ENCODE assay signal across 19 cellular contexts in genomic region chr12:49955899-49956662, GRCh38. TPM values are rescaled to one million over a fixed set of nuclear protein-coding genes. Genes with fewer than 3 reads are reported as not detected.
DNase-seq lines count a peak whose midpoint lies in the region.
"Had no signal": no experiment of that assay in that cellular context is flagged by ENCODE, and none has a peak within 500 bp of the region (broad histone marks: within the 10 kb centered on the region; RNA-seq: fewer than 3 reads in every experiment).

No MANE protein-coding gene starts in this region.

- no peaks in the 10 kb centered on the region for H3K9me2 ChIP-seq in Karpas-422 (replicated peaks; ENCODE audit: insufficient read depth, low read length)

- no peaks in the 10 kb centered on the region for H3K9me3 ChIP-seq in Karpas-422 (ENCODE audit: low read length)

- intact Hi-C loops in posterior vena cava (cut with DNase I) = no loop called here

- H3K27me3 ChIP-seq in Karpas-422 (ENCODE audit: low read length) = no peaks in the 10 kb centered on the region

- peak overlapping the region; percentile 70 for H3K9ac ChIP-seq in Karpas-422 (ENCODE audit: low read length)

- H3K4me3 ChIP-seq in Karpas-422 (ENCODE audit: low read length) = peak overlapping the region; percentile 36; the same call in 1 of the 2 replicates
- H3K4me3 ChIP-seq: GM12878, K562 had no signal

- H3K4me2 ChIP-seq in Karpas-422 (ENCODE audit: low read depth, low read length, poor library complexity, severe bottlenecking) = peak overlapping the region; percentile 65

- H2AFZ ChIP-seq in Karpas-422 (ENCODE audit: low read length) = no peak overlapping the region

- H3K36me3 ChIP-seq in Karpas-422 (ENCODE audit: insufficient read depth, low read length) = no peaks in the 10 kb centered on the region; the same call in 1 of the 2 replicates

- no peaks in the 10 kb centered on the region for H3K79me2 ChIP-seq in Karpas-422 (ENCODE audit: low read length)

- DNase-seq in CD1c-positive myeloid dendritic cell (ENCODE audit: extremely low spot score) (peak; percentile 35), Karpas-422 (peak; percentile 75), UCSD-AML1 (lab: John Stamatoyannopoulos, UW; ENCODE audit: unreplicated experiment) (peak; percentile 36), posterior vena cava (ENCODE audit: low spot score) (peak; percentile 35), RPMI8226 (no peak), DMS 273 treated with DMSO at 0.1 percent for 48 hours (lab: John Stamatoyannopoulos, UW) (no peak)
- DNase-seq in activated CD8-positive, alpha-beta memory T cell treated with anti-CD3 and anti-CD28 coated beads for 24 hours = no peak
- DNase-seq: CD4-positive, alpha-beta memory T cell; DMS79 treated with DMSO at 0.1 percent for 48 hours; NCI-H1436; NCI-H2029; NCI-H774; SHP77; T-helper 17 cell had no signal

- H3K4me1 ChIP-seq in Karpas-422 (ENCODE audit: low read length) = peaks cover 100% of the 10 kb centered on the region

- peak overlapping the region; percentile 99 for H3K27ac ChIP-seq in Karpas-422 (ENCODE audit: low read length)

- H4K20me1 ChIP-seq in Karpas-422 (ENCODE audit: insufficient read depth, low read depth, low read length) = no peaks in the 10 kb centered on the region

RNA-seq across cellular contexts. Expression of gene AQP2, which starts 5.5 kb away (rescaled TPM):
- total RNA-seq in Karpas-422 (2014; rRNA removed; shearing (Covaris generic); ENCODE audit: low replicate concordance) = 0.07 and 0.63 TPM in 2 replicates
- under 1 TPM; 0.33 to 0.42 TPM for total RNA-seq in posterior vena cava
- total RNA-seq: A673; CD4-positive, alpha-beta memory T cell; GM12878; K562; MCF 10A; NCI-H460; T-helper 17 cell had no signal

RNA-seq across cellular contexts. Expression of gene AQP5, which starts 5.6 kb away (rescaled TPM):
- 0.97 and 4.5 TPM in 2 replicates for total RNA-seq in Karpas-422 (2014; rRNA removed; shearing (Covaris generic); ENCODE audit: low replicate concordance)
- total RNA-seq in posterior vena cava = not detected
- total RNA-seq: A673; CD4-positive, alpha-beta memory T cell; GM12878; K562; MCF 10A; NCI-H460; T-helper 17 cell had no signal

RNA-seq across cellular contexts. Expression of gene AQP6, which starts 16.7 kb away (rescaled TPM):
- 0.04 and 0.79 TPM in 2 replicates for total RNA-seq in Karpas-422 (2014; rRNA removed; shearing (Covaris generic); ENCODE audit: low replicate concordance)
- under 1 TPM in 1 of 2 donors, not detected in 1; 0.05 TPM for total RNA-seq in posterior vena cava
- total RNA-seq: A673; CD4-positive, alpha-beta memory T cell; GM12878; MCF 10A; T-helper 17 cell had no signal

RNA-seq across cellular contexts. Expression of gene FAIM2, which starts 52.4 kb away (rescaled TPM):
- 27.4 and 49.8 TPM in 2 replicates for total RNA-seq in Karpas-422 (2014; rRNA removed; shearing (Covaris generic); ENCODE audit: low replicate concordance)
- 1 to 10 TPM; 1.8 to 2.5 TPM for total RNA-seq in posterior vena cava
- total RNA-seq: A673, GM12878, K562, MCF 10A had no signal

Comparison
In these comparisons a context has a peak if more than half of its experiments do, and no peak if none do; other contexts are left out.
1. DNase-seq: peak in CD1c-positive myeloid dendritic cell (single experiment), Karpas-422 (single experiment), UCSD-AML1 (single experiment) and posterior vena cava (single experiment); none in RPMI8226 (single experiment), DMS 273 treated with DMSO at 0.1 percent for 48 hours (single experiment) and activated CD8-positive, alpha-beta memory T cell treated with anti-CD3 and anti-CD28 coated beads for 24 hours (single experiment).